12 cellular contexts compared by ENCODE assay signal in genomic region chr7:51471199-51472016, GRCh38.
A peak's percentile ranks its signal among the peaks of the same experiment; 100 is the strongest.
DNase-seq lines count a peak whose midpoint lies in the region; TF ChIP-seq lines count a peak whose summit lies in the region.
"Had no signal": no experiment of that assay in that cellular context is flagged by ENCODE, and none has a peak within 500 bp of the region (broad histone marks: within the 10 kb centered on the region; RNA-seq: fewer than 3 reads in every experiment).

No MANE protein-coding gene starts in this region.

- H4K91ac ChIP-seq in neuronal stem cell (ENCODE audit: low read depth, low read length, poor library complexity): peak overlapping the region; percentile 11

- no peak overlapping the region for H3K23ac ChIP-seq in neuronal stem cell (ENCODE audit: low read depth, low read length, poor library complexity)

- H2AFZ ChIP-seq in neuronal stem cell (ENCODE audit: low read length): peak overlapping the region; percentile 96

- TF ChIP-seq CTCF in testis (IDR thresholded peaks at IDR 0.05): no peak
- no peak for TF ChIP-seq CTCF in GM13977 (IDR thresholded peaks at IDR 0.05; ENCODE audit: extremely low read depth, insufficient read depth, missing control alignments)

- 66 to 67% methylated on average over 35 of the region's 35 CpGs for WGBS in ectodermal cell, 2 experiments
- WGBS in neuronal stem cell (ENCODE audit: extremely low coverage in 2 of 2, insufficient read length in 2 of 2, insufficient replicate concordance in 1 of 2), 2 donors: no CpG with 5 or more reads among the region's 35 CpGs
- WGBS in testis, 2 donors: 12 to 20% methylated on average over 27 to 35 of the region's 35 CpGs

- H4K8ac ChIP-seq in neuronal stem cell (ENCODE audit: low read depth, low read length): no peak overlapping the region

- H3K4ac ChIP-seq in neuronal stem cell (ENCODE audit: low read length): no peak overlapping the region

- H3K27ac ChIP-seq in ectodermal cell (ENCODE audit: insufficient read depth, low read depth, low read length, poor library complexity, severe bottlenecking) (no peak overlapping the region), neuronal stem cell (replicated peaks; ENCODE audit: low read length) (peak overlapping the region; percentile 33), testis (no peak overlapping the region)
- H3K27ac ChIP-seq: spleen had no signal

- H3K9me3 ChIP-seq in ectodermal cell (ENCODE audit: control insufficient read depth, low read length) (no peaks in the 10 kb centered on the region), neuronal stem cell (replicated peaks in 1 of 2; ENCODE audit: control insufficient read depth in 2 of 2, insufficient read depth in 1 of 2, low read depth in 1 of 2, low read length in 2 of 2) (no peaks in the 10 kb centered on the region), testis (no peaks in the 10 kb centered on the region)

- H2AK5ac ChIP-seq in neuronal stem cell (ENCODE audit: low read depth, low read length): no peak overlapping the region

- TF ChIP-seq POLR2A in testis (IDR thresholded peaks at IDR 0.05): no peak

- peak overlapping the region; percentile 47 for H3K4me2 ChIP-seq in neuronal stem cell (ENCODE audit: insufficient read depth, low read length, poor library complexity, severe bottlenecking)

- H3K4me1 ChIP-seq in ectodermal cell (ENCODE audit: control insufficient read depth, insufficient read depth, low read length) (no peaks in the 10 kb centered on the region), neuronal stem cell (ENCODE audit: control insufficient read depth in 2 of 2, insufficient read depth in 1 of 2, low read depth in 1 of 2, low read length in 2 of 2) (peaks cover 19 to 24% of the 10 kb centered on the region in 2 donors), testis (peaks cover 6% of the 10 kb centered on the region)
- H3K4me1 ChIP-seq: spleen had no signal

- H3K4me3 ChIP-seq in ectodermal cell (ENCODE audit: insufficient read depth, low read depth, low read length) (peak overlapping the region; percentile 7), neuronal stem cell (ENCODE audit: low read length in 2 of 2) (peak overlapping the region; percentile 47 to 50), testis (peak overlapping the region in 1 of 2 donors; percentile 19)
- H3K4me3 ChIP-seq: spleen had no signal

- H3K79me1 ChIP-seq in neuronal stem cell (ENCODE audit: low read depth, low read length): no peaks in the 10 kb centered on the region

- in situ Hi-C loops in GM13977 (cut with MboI; ENCODE audit: low pct_unique_long_range_greater_than_20kb, low sequenced_read_pairs, unreplicated experiment): no loop called here

- peak overlapping the region; percentile 85 for H3K18ac ChIP-seq in neuronal stem cell (ENCODE audit: low read length)

- no peak overlapping the region for H2BK120ac ChIP-seq in neuronal stem cell (ENCODE audit: low read depth, low read length)

- H3K36me3 ChIP-seq in ectodermal cell (ENCODE audit: control insufficient read depth, insufficient read depth, low read length) (no peaks in the 10 kb centered on the region), neuronal stem cell (replicated peaks in 1 of 2; ENCODE audit: control insufficient read depth in 2 of 2, insufficient read depth in 2 of 2, low read length in 2 of 2) (no peaks in the 10 kb centered on the region), testis (ENCODE audit: low read depth, missing control alignments) (no peaks in the 10 kb centered on the region)
- H3K36me3 ChIP-seq: spleen had no signal

- no peak overlapping the region for H2BK12ac ChIP-seq in neuronal stem cell (ENCODE audit: low read length)

- no peaks in the 10 kb centered on the region for H3K27me3 ChIP-seq in ectodermal cell (ENCODE audit: control insufficient read depth, insufficient read depth, low read length, poor library complexity, severe bottlenecking)
- H3K27me3 ChIP-seq in neuronal stem cell (ENCODE audit: control insufficient read depth in 3 of 3, insufficient read depth in 3 of 3, low read depth in 1 of 3, low read length in 3 of 3): peaks cover 0 to 3% (median 0%) of the 10 kb centered on the region in 3 experiments
- H3K27me3 ChIP-seq in testis: no peaks in the 10 kb centered on the region

- H3K14ac ChIP-seq in neuronal stem cell (ENCODE audit: low read length): no peak overlapping the region

- H2BK15ac ChIP-seq in neuronal stem cell (ENCODE audit: low read length): peak overlapping the region; percentile 28

- H2BK5ac ChIP-seq in neuronal stem cell (ENCODE audit: low read length): peak overlapping the region; percentile 80

- intact Hi-C loops in testis (cut with DNase I; ENCODE audit: low total_unique reads): no loop called here

- peak; percentile 75 for DNase-seq in ELF-1 (ENCODE audit: low read depth, low spot score)
- DNase-seq in NCI-H1105 treated with DMSO at 0.1 percent for 48 hours (lab: John Stamatoyannopoulos, UW): peak; percentile 75
- peak; percentile 35 for DNase-seq in neuronal stem cell (ENCODE audit: low spot score)
- DNase-seq in testis: no peak
- no peak for DNase-seq in GM13977 (ENCODE audit: low spot score)
- DNase-seq in stimulated activated CD4-positive, alpha-beta T cell treated with anti-CD3 and anti-CD28 coated beads, Interleukin-2, amount 100 ng/mL, for 48 hours: no peak
- DNase-seq: cerebellar nuclear complex, Kasumi-1, mesenchymal stem cell, NCI-H774, spleen had no signal

- H3K9ac ChIP-seq in neuronal stem cell (ENCODE audit: low read depth, low read length, poor library complexity): no peak overlapping the region

Comparison
In these comparisons a context has a peak if more than half of its experiments do, and no peak if none do; other contexts are left out.
1. DNase-seq: peak in ELF-1 (single experiment), NCI-H1105 treated with DMSO at 0.1 percent for 48 hours (single experiment) and neuronal stem cell (single experiment); none in testis (single experiment), GM13977 (single experiment) and stimulated activated CD4-positive, alpha-beta T cell treated with anti-CD3 and anti-CD28 coated beads, Interleukin-2, amount 100 ng/mL, for 48 hours (0 of 2).